8 cellular contexts compared by ENCODE assay signal in the genomic region with DNA sequence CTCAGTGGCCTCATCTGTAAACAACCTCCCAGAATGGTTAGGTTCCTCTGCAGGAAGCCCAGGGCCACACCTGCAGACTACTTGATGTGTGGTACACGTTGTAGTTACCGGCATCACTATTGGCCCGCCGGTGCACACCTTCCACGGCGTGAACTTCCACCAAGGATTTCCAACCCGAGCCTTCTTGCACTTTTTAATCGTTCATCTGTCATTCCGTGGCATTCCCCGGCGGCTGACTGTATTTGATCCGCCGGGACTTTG. TPM values are rescaled to one million over a fixed set of nuclear protein-coding genes. Genes with fewer than 3 reads are reported as not detected.
A peak's percentile ranks its signal among the peaks of the same experiment; 100 is the strongest.
DNase-seq lines count a peak whose midpoint lies in the region; ATAC-seq and TF ChIP-seq lines count a peak whose summit lies in the region.

No MANE protein-coding gene starts in this region.

- CTCF ChIA-PET in A673 (lab: Charles Lee): no interaction called here

- peak; percentile 18 for ATAC-seq in GM21619 (IDR thresholded peaks at IDR 0.05; ENCODE audit: unreplicated experiment)

- intact Hi-C loops in A673 (cut with micrococcal nuclease; ENCODE audit: unreplicated experiment): loop anchor here (1.0 kb wide), 2 partner anchors 10 to 26 kb away; no protein-coding TSS in a partner anchor

- no TSS peak for BruUV-seq in A673 (replicated peaks; lab: Mats Ljungman, UMichigan)

- DNase-seq in A673 (ENCODE audit: low spot score): no peak
- DNase-seq in Peyer's patch: peak in 2 of 3 donors; percentile 78 to 83
- no peak for DNase-seq in COLO668 (lab: John Stamatoyannopoulos, UW; ENCODE audit: unreplicated experiment)
- DNase-seq in iPS-NIHi11 (ENCODE audit: low spot score): no peak
- DNase-seq in SIG-M5 (lab: John Stamatoyannopoulos, UW): no peak

- TF ChIP-seq CTCF in A673 (conservative IDR thresholded peaks at IDR 0.05; ENCODE audit: low read depth, low read length) (no peak), Peyer's patch (IDR thresholded peaks at IDR 0.05) (no peak), nephron (IDR thresholded peaks at IDR 0.05; ENCODE audit: unreplicated experiment in 3 of 3) (no peak)

- no peaks in the 10 kb centered on the region for H3K9me3 Mint-ChIP-seq in nephron

- no peak for TF ChIP-seq POLR2A in Peyer's patch (IDR thresholded peaks at IDR 0.05)

- peaks cover 24% of the 10 kb centered on the region for H3K4me1 Mint-ChIP-seq in nephron

- peak overlapping the region; percentile 63 for H3K4me3 ChIP-seq in A673 (ENCODE audit: low read depth, low read length, poor library complexity, severe bottlenecking)
- H3K4me3 ChIP-seq in Peyer's patch: peak overlapping the region; percentile 28 to 64 (median 44)
- H3K4me3 ChIP-seq in duodenal mucosa (ENCODE audit: low read depth in 1 of 2, low read length in 2 of 2): peak overlapping the region; percentile 66 to 83

- POLR2A ChIA-PET in A673 (lab: Charles Lee; ENCODE audit: low non-redundant PET): no interaction called here

- H3K27ac Mint-ChIP-seq in nephron: peak overlapping the region in 1 of 3 experiments; percentile 79

- peak overlapping the region; percentile 21 to 26 for H3K9ac ChIP-seq in duodenal mucosa (ENCODE audit: low read depth in 1 of 2, low read length in 2 of 2)

- H3K27me3 ChIP-seq in A673 (replicated peaks; ENCODE audit: insufficient read depth, low read depth, low read length, poor library complexity) (no peaks in the 10 kb centered on the region), Peyer's patch (no peaks in the 10 kb centered on the region), duodenal mucosa (ENCODE audit: control insufficient read depth in 1 of 2, insufficient read depth in 2 of 2, low read length in 2 of 2) (peaks cover 4 to 6% of the 10 kb centered on the region in 2 donors)

- no peaks in the 10 kb centered on the region for H3K9me3 ChIP-seq in A673 (ENCODE audit: low read depth, low read length, poor library complexity, severe bottlenecking)
- H3K9me3 ChIP-seq in Peyer's patch: no peaks in the 10 kb centered on the region
- no peaks in the 10 kb centered on the region for H3K9me3 ChIP-seq in duodenal mucosa (ENCODE audit: control insufficient read depth in 1 of 2, low read length in 2 of 2)

- H3K4me1 ChIP-seq in A673 (ENCODE audit: insufficient read depth, low read length, poor library complexity, severe bottlenecking): no peaks in the 10 kb centered on the region
- H3K4me1 ChIP-seq in Peyer's patch: peaks cover 0 to 28% (median 8%) of the 10 kb centered on the region in 4 donors
- H3K4me1 ChIP-seq in duodenal mucosa (ENCODE audit: control insufficient read depth in 1 of 2, insufficient read depth in 2 of 2, low read length in 2 of 2): peaks cover 17 to 27% of the 10 kb centered on the region in 2 donors

- H3K36me3 Mint-ChIP-seq in nephron (ENCODE audit: low read depth): no peaks in the 10 kb centered on the region

- peaks cover 41% of the 10 kb centered on the region for H3K27me3 Mint-ChIP-seq in nephron (ENCODE audit: low read depth)

- H3K36me3 ChIP-seq in A673 (ENCODE audit: insufficient read depth, low read length, poor library complexity, severe bottlenecking) (no peaks in the 10 kb centered on the region), Peyer's patch (no peaks in the 10 kb centered on the region), duodenal mucosa (ENCODE audit: control insufficient read depth in 1 of 2, insufficient read depth in 2 of 2, low read length in 2 of 2) (no peaks in the 10 kb centered on the region)

- H3K4me3 Mint-ChIP-seq in nephron: peak overlapping the region; percentile 85 to 94 (median 93)

- H3K27ac ChIP-seq in A673 (ENCODE audit: low read depth, low read length, poor library complexity, severe bottlenecking) (no peak overlapping the region), Peyer's patch (peak overlapping the region; percentile 29 to 94 (median 61)), duodenal mucosa (ENCODE audit: low read depth, low read length) (no peak overlapping the region)

RNA-seq across cellular contexts. Expression of a gene that starts 5.3 kb away (rescaled TPM):
- total RNA-seq in A673 (2021): 24.2 and 24.6 TPM in 2 replicates
- total RNA-seq in Peyer's patch: 10 to 100 TPM; 13.7 to 31.4 (median 21.8) TPM

RNA-seq across cellular contexts. Expression of a gene that starts 12.7 kb away (rescaled TPM):
- total RNA-seq in A673 (2021): 0.96 TPM in 1 of 2 replicates, not detected in the other
- 1 to 10 TPM in 3 of 4 donors, under 1 TPM in 1; 0.88 to 2.6 (median 2.2) TPM for total RNA-seq in Peyer's patch

RNA-seq across cellular contexts. Expression of a gene that starts 26.0 kb away (rescaled TPM):
- 1,719 and 1,726 TPM in 2 replicates for total RNA-seq in A673 (2021)
- 1,000 to 10,000 TPM; 1,067 to 1,931 (median 1,321) TPM for total RNA-seq in Peyer's patch

RNA-seq across cellular contexts. Expression of a gene that starts 43.2 kb away (rescaled TPM):
- total RNA-seq in A673 (2021) (7.3 and 7.9 TPM in 2 replicates), Peyer's patch (10 to 100 TPM; 15.6 to 23.1 (median 20.3) TPM)

Comparison
In these comparisons a context has a peak if more than half of its experiments do, and no peak if none do; other contexts are left out.
1. DNase-seq: peak in Peyer's patch (2 of 3); none in A673 (single experiment), COLO668 (single experiment), iPS-NIHi11 (single experiment) and SIG-M5 (single experiment).
2. H3K27ac ChIP-seq: peak in Peyer's patch (4 of 4); none in A673 (single experiment) and duodenal mucosa (single experiment).
3. Peak in every context shown above with its lines, with median percentiles within 50 percentile points of each other: H3K4me3 ChIP-seq.